29 cellular contexts compared by ENCODE assay signal in the genomic region with DNA sequence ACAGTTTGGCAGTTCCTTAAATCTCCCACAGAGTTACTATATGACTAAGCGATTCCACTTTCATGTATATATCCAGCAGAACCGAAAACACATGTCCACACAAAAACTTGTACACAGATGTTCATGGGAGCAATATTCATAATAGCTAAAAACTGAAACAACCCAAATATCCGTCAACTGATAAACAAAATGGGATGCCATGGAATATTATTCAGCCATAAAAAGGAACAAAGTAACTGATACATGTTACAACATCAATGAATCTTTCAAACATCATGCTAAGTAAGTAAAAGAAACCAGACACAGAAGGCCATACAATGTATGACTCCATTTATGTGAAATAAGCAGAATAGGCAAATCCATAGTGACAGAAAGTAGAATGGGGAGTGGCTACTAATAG.
"Had no signal": no experiment of that assay in that cellular context is flagged by ENCODE, and none has a peak within 500 bp of the region (broad histone marks: within the 10 kb centered on the region; RNA-seq: fewer than 3 reads in every experiment).

No MANE protein-coding gene starts in this region.

- H3K4me3 ChIP-seq: colonic mucosa had no signal

- H3K9me3 ChIP-seq: colonic mucosa, SK-N-SH had no signal

- H3K4me2 ChIP-seq: SK-N-SH had no signal

- H3K27ac ChIP-seq: brain microvascular endothelial cell, colonic mucosa had no signal

- ATAC-seq: activated CD4-positive, CD25-positive, alpha-beta regulatory T cell treated with anti-CD3 and anti-CD28 coated beads, Interleukin-2, amount 50 U/mL, for 24 hours; activated CD8-positive, alpha-beta T cell treated with anti-CD3 and anti-CD28 coated beads for 36 hours; activated T-cell treated with anti-CD3 and anti-CD28 coated beads, Interleukin-2, amount 50 U/mL, for 4 hours; Panc1; Right ventricle myocardium inferior had no signal

- DNase-seq: activated CD4-positive, alpha-beta T cell treated with anti-CD3 and anti-CD28 coated beads for 4 hours; activated CD8-positive, alpha-beta memory T cell treated with anti-CD3 and anti-CD28 coated beads, Interleukin-2, amount 50 U/mL, for 4 hours; activated CD8-positive, alpha-beta T cell treated with anti-CD3 and anti-CD28 coated beads for 36 hours; activated gamma-delta T cell treated with Interleukin-2 at 50 U/mL for 16 hours; activated naive CD4-positive, alpha-beta T cell treated with anti-CD3 and anti-CD28 coated beads, Interleukin-2, amount 10 ng/mL, durations not matched to agents 7 days and 5 days; activated naive CD8-positive, alpha-beta T cell treated with anti-CD3 and anti-CD28 coated beads for 36 hours; activated T-cell treated with anti-CD3 and anti-CD28 coated beads, Interleukin-2, amount 50 U/mL, for 4 hours; brain microvascular endothelial cell; colonic mucosa; Karpas-422; NCI-H1092 treated with DMSO at 0.1 percent for 48 hours; NCI-H1417 treated with DMSO at 0.1 percent for 48 hours; NCI-H1694; NCI-H2029; NCI-H2107; NCI-H2171 treated with DMSO at 0.1 percent for 48 hours; NCI-H345; NCI-H510A; NCI-H526 treated with DMSO at 0.1 percent for 48 hours; NCI-H82; NK-92 treated with Interleukin-12 subunit alpha and Interleukin-12 subunit beta, amount 100 ng/mL, for 24 hours; OCI-M1; RPMI8226; SK-N-SH had no signal

- H3K27ac Mint-ChIP-seq: activated CD8-positive, alpha-beta T cell treated with anti-CD3 and anti-CD28 coated beads for 36 hours; activated naive CD4-positive, alpha-beta T cell treated with anti-CD3 and anti-CD28 coated beads, Interleukin-2, amount 10 ng/mL, durations not matched to agents 7 days and 5 days; activated naive CD8-positive, alpha-beta T cell treated with anti-CD3 and anti-CD28 coated beads for 36 hours; activated T-helper 2 cell treated with anti-CD3 and anti-CD28 coated beads, Interferon-gamma antibody, Interleukin-2, Interleukin-4, amounts not matched to agents 10 μg/mL and 5 μg/mL and 100 μg/mL, durations not matched to agents 14 hours and 24 hours and 36 hours; T-helper 2 cell treated with Interferon-gamma antibody and Interleukin-4, amounts not matched to agents 5 μg/mL and 100 μg/mL, for 36 hours had no signal

- H3K27me3 Mint-ChIP-seq: activated CD8-positive, alpha-beta T cell treated with anti-CD3 and anti-CD28 coated beads for 36 hours; activated naive CD4-positive, alpha-beta T cell treated with anti-CD3 and anti-CD28 coated beads, Interleukin-2, amount 10 ng/mL, durations not matched to agents 7 days and 5 days; activated naive CD8-positive, alpha-beta T cell treated with anti-CD3 and anti-CD28 coated beads for 36 hours had no signal

- H3K36me3 ChIP-seq: brain microvascular endothelial cell, colonic mucosa had no signal

- H3K4me3 Mint-ChIP-seq: activated CD8-positive, alpha-beta T cell treated with anti-CD3 and anti-CD28 coated beads for 36 hours; activated naive CD4-positive, alpha-beta T cell treated with anti-CD3 and anti-CD28 coated beads, Interleukin-2, amount 10 ng/mL, durations not matched to agents 7 days and 5 days; activated naive CD8-positive, alpha-beta T cell treated with anti-CD3 and anti-CD28 coated beads for 36 hours; activated T-cell treated with anti-CD3 and anti-CD28 coated beads, Interleukin-2, amount 50 U/mL, for 4 hours; T-helper 2 cell treated with Interferon-gamma antibody and Interleukin-4, amounts not matched to agents 5 μg/mL and 100 μg/mL, for 36 hours had no signal

- H3K27me3 ChIP-seq: brain microvascular endothelial cell, colonic mucosa had no signal

- H3K9me3 Mint-ChIP-seq: activated naive CD4-positive, alpha-beta T cell treated with anti-CD3 and anti-CD28 coated beads, Interleukin-2, amount 10 ng/mL, durations not matched to agents 7 days and 5 days; activated T-cell treated with anti-CD3 and anti-CD28 coated beads, Interleukin-2, amount 50 U/mL, for 4 hours; T-helper 2 cell treated with Interferon-gamma antibody and Interleukin-4, amounts not matched to agents 5 μg/mL and 100 μg/mL, for 36 hours had no signal

- H3K9ac ChIP-seq: SK-N-SH had no signal
